In genomic region chr14:20469890-20470858, GRCh38 we compare ENCODE assay signal across 8 cellular contexts. TPM values are rescaled to one million over a fixed set of nuclear protein-coding genes. Genes with fewer than 3 reads are reported as not detected.
DNase-seq lines count a peak whose midpoint lies in the region; ATAC-seq and TF ChIP-seq lines count a peak whose summit lies in the region.

No MANE protein-coding gene starts in this region.

- 2 to 4% methylated on average over 14 of the region's 14 CpGs for WGBS in thyroid gland, 2 donors

- H3K4me1 Mint-ChIP-seq in activated T-helper 1 cell treated with anti-CD3 and anti-CD28 coated beads, Interleukin-12 subunit alpha, Interleukin-12 subunit beta, Interleukin-2, Interleukin-4 antibody, amounts not matched to agents 30 ng/mL and 10 ng/mL and 1 ng/mL, durations not matched to agents 14 hours and 24 hours and 36 hours (ENCODE audit: low read depth) = peaks cover 48% of the 10 kb centered on the region
- peaks cover 28% of the 10 kb centered on the region for H3K4me1 Mint-ChIP-seq in neural crest cell

- peak overlapping the region; percentile 95 for H3K4me3 Mint-ChIP-seq in activated T-helper 1 cell treated with anti-CD3 and anti-CD28 coated beads, Interleukin-12 subunit alpha, Interleukin-12 subunit beta, Interleukin-2, Interleukin-4 antibody, amounts not matched to agents 30 ng/mL and 10 ng/mL and 1 ng/mL, durations not matched to agents 14 hours and 24 hours and 36 hours
- peak overlapping the region; percentile 97 for H3K4me3 Mint-ChIP-seq in neural crest cell

- peak overlapping the region; percentile 96 for H3K27ac Mint-ChIP-seq in activated T-helper 1 cell treated with anti-CD3 and anti-CD28 coated beads, Interleukin-12 subunit alpha, Interleukin-12 subunit beta, Interleukin-2, Interleukin-4 antibody, amounts not matched to agents 30 ng/mL and 10 ng/mL and 1 ng/mL, durations not matched to agents 14 hours and 24 hours and 36 hours
- peak overlapping the region; percentile 98 for H3K27ac Mint-ChIP-seq in neural crest cell (ENCODE audit: unreplicated experiment)

- no peaks in the 10 kb centered on the region for H3K27me3 ChIP-seq in thyroid gland

- peaks cover 8 to 9% of the 10 kb centered on the region in 2 donors for H3K36me3 ChIP-seq in thyroid gland

- peaks cover 38% of the 10 kb centered on the region for H3K36me3 Mint-ChIP-seq in activated T-helper 1 cell treated with anti-CD3 and anti-CD28 coated beads, Interleukin-12 subunit alpha, Interleukin-12 subunit beta, Interleukin-2, Interleukin-4 antibody, amounts not matched to agents 30 ng/mL and 10 ng/mL and 1 ng/mL, durations not matched to agents 14 hours and 24 hours and 36 hours (ENCODE audit: low read depth)
- H3K36me3 Mint-ChIP-seq in neural crest cell (ENCODE audit: low read depth) = peaks cover 20% of the 10 kb centered on the region

- peak; percentile 29 for ATAC-seq in GM19372 (IDR thresholded peaks at IDR 0.05; ENCODE audit: low read depth, unreplicated experiment)
- peak; percentile 45 for ATAC-seq in HG03460 (IDR thresholded peaks at IDR 0.05; ENCODE audit: unreplicated experiment)

- peaks cover 10 to 13% of the 10 kb centered on the region in 2 donors for H3K4me1 ChIP-seq in thyroid gland

- H3K27ac ChIP-seq in thyroid gland = peak overlapping the region; percentile 84 to 96 (median 86)

- peak in 8 of 14 donors; percentile 25 to 76 (median 49) for DNase-seq in C1 segment of cervical spinal cord (lab: John Stamatoyannopoulos, UW)
- DNase-seq in activated T-helper 1 cell treated with anti-CD3 and anti-CD28 coated beads, Interleukin-12 subunit alpha, Interleukin-12 subunit beta, Interleukin-2, Interleukin-4 antibody, amounts not matched to agents 30 ng/mL and 10 ng/mL and 1 ng/mL, durations not matched to agents 14 hours and 24 hours and 36 hours (ENCODE audit: low spot score) = peak; percentile 28
- DNase-seq in fibroblast of the conjunctiva (ENCODE audit: low read depth) = peak; percentile 34
- no peak for DNase-seq in neural crest cell (ENCODE audit: low read depth, low spot score)
- peak; percentile 42 to 45 for DNase-seq in thyroid gland

- peak overlapping the region; percentile 73 to 86 (median 80) for H3K4me3 ChIP-seq in thyroid gland (replicated peaks in 1 of 3)

- intact Hi-C loops in activated T-helper 1 cell treated with anti-CD3 and anti-CD28 coated beads, Interleukin-12 subunit alpha, Interleukin-12 subunit beta, Interleukin-2, Interleukin-4 antibody, amounts not matched to agents 30 ng/mL and 10 ng/mL and 1 ng/mL, durations not matched to agents 14 hours and 24 hours and 36 hours (cut with micrococcal nuclease) = loop anchor here (1.0 to 5.0 kb wide), 7 partner anchors 7 to 143 kb away; partner anchors contain the start of genes APEX1, OSGEP, PARP2 and PIP4P1
- intact Hi-C loops in thyroid gland (cut with DNase I) = loop anchor here (10.0 kb wide), 1 partner anchor 55 kb away; the partner anchor contains the start of gene TEP1

- H3K27me3 Mint-ChIP-seq in activated T-helper 1 cell treated with anti-CD3 and anti-CD28 coated beads, Interleukin-12 subunit alpha, Interleukin-12 subunit beta, Interleukin-2, Interleukin-4 antibody, amounts not matched to agents 30 ng/mL and 10 ng/mL and 1 ng/mL, durations not matched to agents 14 hours and 24 hours and 36 hours (ENCODE audit: insufficient read depth) = peaks cover 3% of the 10 kb centered on the region
- peaks cover 6% of the 10 kb centered on the region for H3K27me3 Mint-ChIP-seq in neural crest cell (ENCODE audit: low read depth)

- H3K9me3 Mint-ChIP-seq in activated T-helper 1 cell treated with anti-CD3 and anti-CD28 coated beads, Interleukin-12 subunit alpha, Interleukin-12 subunit beta, Interleukin-2, Interleukin-4 antibody, amounts not matched to agents 30 ng/mL and 10 ng/mL and 1 ng/mL, durations not matched to agents 14 hours and 24 hours and 36 hours = no peaks in the 10 kb centered on the region
- no peaks in the 10 kb centered on the region for H3K9me3 Mint-ChIP-seq in neural crest cell

- TF ChIP-seq POLR2A in thyroid gland (IDR thresholded peaks at IDR 0.05) = no peak

- H3K9me3 ChIP-seq in thyroid gland = no peaks in the 10 kb centered on the region

- TF ChIP-seq CTCF in neural crest cell (conservative IDR thresholded peaks at IDR 0.05) = no peak
- TF ChIP-seq CTCF in thyroid gland (IDR thresholded peaks at IDR 0.05) = no peak

TF ChIP-seq in PFSK-1, 5 proteins besides CTCF, POLR2A, EP300 and RAD21:
- TF ChIP-seq REST (IDR thresholded peaks at IDR 0.05; ENCODE audit: insufficient read depth in 1 of 2, low read depth in 2 of 2, low read length in 2 of 2) (no peak), TAF1 (IDR thresholded peaks at IDR 0.05; ENCODE audit: borderline replicate concordance, insufficient read depth, low read length) (peak; percentile 32; the same call in 1 of the 2 replicates)

RNA-seq across cellular contexts. Expression of gene PNP, which starts 1.0 kb away (rescaled TPM):
- 38.1 TPM for polyA plus RNA-seq in PFSK-1 (2012; ENCODE audit: insufficient read length, low read depth)
- total RNA-seq in activated T-helper 1 cell treated with anti-CD3 and anti-CD28 coated beads, Interleukin-12 subunit alpha, Interleukin-12 subunit beta, Interleukin-2, Interleukin-4 antibody, amounts not matched to agents 30 ng/mL and 10 ng/mL and 1 ng/mL, durations not matched to agents 14 hours and 24 hours and 36 hours = 149 TPM in 2 replicates
- total RNA-seq in neural crest cell (35.1 and 40.8 TPM in 2 replicates), thyroid gland (10 to 100 TPM; 13.9 to 29.3 (median 18.7) TPM)

RNA-seq across cellular contexts. Expression of gene PIP4P1, which starts 8.9 kb away (rescaled TPM):
- polyA plus RNA-seq in PFSK-1 (2012; ENCODE audit: insufficient read length, low read depth) = 34.2 TPM
- 36.6 and 37.0 TPM in 2 replicates for total RNA-seq in activated T-helper 1 cell treated with anti-CD3 and anti-CD28 coated beads, Interleukin-12 subunit alpha, Interleukin-12 subunit beta, Interleukin-2, Interleukin-4 antibody, amounts not matched to agents 30 ng/mL and 10 ng/mL and 1 ng/mL, durations not matched to agents 14 hours and 24 hours and 36 hours
- total RNA-seq in neural crest cell (36.0 and 40.8 TPM in 2 replicates), thyroid gland (10 to 100 TPM; 15.4 to 29.1 (median 23.1) TPM)

RNA-seq across cellular contexts. Expression of gene APEX1, which starts 15.1 kb away (rescaled TPM):
- 127 TPM for polyA plus RNA-seq in PFSK-1 (2012; ENCODE audit: insufficient read length, low read depth)
- total RNA-seq in activated T-helper 1 cell treated with anti-CD3 and anti-CD28 coated beads, Interleukin-12 subunit alpha, Interleukin-12 subunit beta, Interleukin-2, Interleukin-4 antibody, amounts not matched to agents 30 ng/mL and 10 ng/mL and 1 ng/mL, durations not matched to agents 14 hours and 24 hours and 36 hours = 236 and 242 TPM in 2 replicates
- 433 and 437 TPM in 2 replicates for total RNA-seq in neural crest cell
- total RNA-seq in thyroid gland = 100 to 1,000 TPM; 133 to 179 (median 142) TPM

RNA-seq across cellular contexts. Expression of gene OSGEP, which starts 15.6 kb away (rescaled TPM):
- 39.5 TPM for polyA plus RNA-seq in PFSK-1 (2012; ENCODE audit: insufficient read length, low read depth)
- 69.6 and 77.4 TPM in 2 replicates for total RNA-seq in activated T-helper 1 cell treated with anti-CD3 and anti-CD28 coated beads, Interleukin-12 subunit alpha, Interleukin-12 subunit beta, Interleukin-2, Interleukin-4 antibody, amounts not matched to agents 30 ng/mL and 10 ng/mL and 1 ng/mL, durations not matched to agents 14 hours and 24 hours and 36 hours
- 67.3 and 68.1 TPM in 2 replicates for total RNA-seq in neural crest cell
- 10 to 100 TPM; 56.7 to 88.8 (median 75.0) TPM for total RNA-seq in thyroid gland

RNA-seq across cellular contexts. Expression of gene KLHL33, which starts 34.2 kb away (rescaled TPM):
- polyA plus RNA-seq in PFSK-1 (2012; ENCODE audit: insufficient read length, low read depth) = not detected
- total RNA-seq in activated T-helper 1 cell treated with anti-CD3 and anti-CD28 coated beads, Interleukin-12 subunit alpha, Interleukin-12 subunit beta, Interleukin-2, Interleukin-4 antibody, amounts not matched to agents 30 ng/mL and 10 ng/mL and 1 ng/mL, durations not matched to agents 14 hours and 24 hours and 36 hours = 0.05 TPM in 2 replicates
- 0.07 TPM in 1 of 2 replicates, not detected in the other for total RNA-seq in neural crest cell
- total RNA-seq in thyroid gland = 1 to 10 TPM in 1 of 4 donors, under 1 TPM in 3; 0.27 to 2.0 (median 0.36) TPM
